ENCODE assay signal across 19 cellular contexts in the genomic region with DNA sequence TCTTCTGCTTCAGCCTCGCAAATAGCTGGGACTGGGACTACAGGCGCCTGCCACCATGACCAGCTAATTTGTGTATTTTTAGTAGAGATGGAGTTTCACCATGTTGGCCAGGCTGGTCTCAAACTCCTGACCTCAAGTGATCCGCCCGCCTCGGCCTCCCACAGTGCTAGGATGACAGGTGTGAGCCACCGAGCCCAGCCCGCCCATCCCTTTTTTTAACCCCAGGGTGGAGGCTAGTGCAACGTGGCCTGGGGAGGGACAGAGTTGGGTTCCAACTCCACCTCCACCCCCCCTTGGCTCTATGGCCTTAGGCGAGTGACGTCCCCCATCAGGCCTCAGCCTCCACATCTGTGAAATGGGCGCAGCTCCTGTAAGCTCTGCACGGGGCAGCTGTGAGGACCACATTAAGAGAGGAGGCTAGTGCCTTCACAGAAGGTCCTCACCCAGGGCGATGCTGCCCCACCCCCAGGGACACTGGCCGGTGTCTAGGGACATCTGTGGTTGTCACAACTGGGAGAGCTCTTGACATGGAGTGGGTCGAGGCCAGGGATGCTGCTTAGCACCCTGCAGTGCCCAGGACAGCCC. TPM values are rescaled to one million over a fixed set of nuclear protein-coding genes. Genes with fewer than 3 reads are reported as not detected.
DNase-seq lines count a peak whose midpoint lies in the region; ATAC-seq and TF ChIP-seq lines count a peak whose summit lies in the region.
"Had no signal": no experiment of that assay in that cellular context is flagged by ENCODE, and none has a peak within 500 bp of the region (broad histone marks: within the 10 kb centered on the region; RNA-seq: fewer than 3 reads in every experiment).

No MANE protein-coding gene starts in this region.

- TF ChIP-seq CTCF in right atrium auricular region (IDR thresholded peaks at IDR 0.05) (no peak), heart right ventricle (IDR thresholded peaks at IDR 0.05) (no peak), left lung (IDR thresholded peaks at IDR 0.05) (no peak), gastrocnemius medialis (IDR thresholded peaks at IDR 0.05 in 4 of 5, conservative IDR thresholded peaks at IDR 0.05 in 1 of 5) (no peak)

- WGBS in heart right ventricle, 2 donors: 84 to 87% methylated on average over 15 of the region's 15 CpGs

- intact Hi-C loops in heart right ventricle (cut with DNase I): no loop called here
- intact Hi-C loops in left lung (cut with DNase I): no loop called here
- intact Hi-C loops in gastrocnemius medialis (cut with DNase I; ENCODE audit: low total_unique reads): no loop called here

- DNase-seq in right atrium auricular region (ENCODE audit: low spot score): no peak
- DNase-seq in heart right ventricle: no peak
- peak in 1 of 2 donors; percentile 49 for DNase-seq in left lung
- DNase-seq in gastrocnemius medialis: peak in 1 of 2 donors; percentile 60
- DNase-seq in amniotic stem cell (lab: John Stamatoyannopoulos, UW): no peak
- no peak for DNase-seq in NCI-H1417 (lab: John Stamatoyannopoulos, UW)
- DNase-seq in DMS79 (lab: John Stamatoyannopoulos, UW): no peak
- DNase-seq: 8988T; CD8-positive, alpha-beta T cell; DMS79 treated with DMSO at 0.1 percent for 48 hours; KG1; NCI-H1436 treated with DMSO at 0.1 percent for 48 hours; NCI-H2081; NCI-H510A treated with DMSO at 0.1 percent for 48 hours; PC-9 had no signal

- H3K4me3 ChIP-seq in right atrium auricular region (no peak overlapping the region), heart right ventricle (no peak overlapping the region), left lung (no peak overlapping the region), gastrocnemius medialis (no peak overlapping the region)
- H3K4me3 ChIP-seq: GM23338, PC-9 had no signal

- no peak for TF ChIP-seq POLR2A in gastrocnemius medialis (IDR thresholded peaks at IDR 0.05)

- H3K27me3 ChIP-seq in right atrium auricular region (no peaks in the 10 kb centered on the region), heart right ventricle (no peaks in the 10 kb centered on the region), left lung (no peaks in the 10 kb centered on the region), gastrocnemius medialis (no peaks in the 10 kb centered on the region)
- H3K27me3 ChIP-seq: BE2C had no signal

- no peaks in the 10 kb centered on the region for H3K9me3 ChIP-seq in right atrium auricular region
- no peaks in the 10 kb centered on the region for H3K9me3 ChIP-seq in heart right ventricle
- H3K9me3 ChIP-seq in left lung: no peaks in the 10 kb centered on the region
- H3K9me3 ChIP-seq in gastrocnemius medialis: no peaks in the 10 kb centered on the region
- H3K9me3 ChIP-seq: BE2C had no signal

- H3K27ac ChIP-seq in right atrium auricular region (peak overlapping the region; percentile 47 to 82), heart right ventricle (peak overlapping the region in 5 of 10 donors; percentile 15 to 83 (median 80)), left lung (peak overlapping the region; percentile 39 to 58), gastrocnemius medialis (peak overlapping the region; percentile 76 to 89 (median 85))
- H3K27ac ChIP-seq: PC-9 had no signal

- H3K36me3 ChIP-seq in right atrium auricular region (peaks cover 53% of the 10 kb centered on the region), heart right ventricle (peaks cover 0 to 83% (median 4%) of the 10 kb centered on the region in 9 donors), left lung (peaks cover 0 to 85% of the 10 kb centered on the region in 2 donors), gastrocnemius medialis (peaks cover 0 to 18% of the 10 kb centered on the region in 2 donors)

- in situ Hi-C loops in gastrocnemius medialis (cut with MboI; ENCODE audit: low sequenced_read_pairs in 4 of 4): no loop called here

- ATAC-seq in heart right ventricle (no peak), left lung (no peak), gastrocnemius medialis (peak in 1 of 2 donors; percentile 8), GM19397 (IDR thresholded peaks at IDR 0.05; ENCODE audit: unreplicated experiment) (no peak)
- ATAC-seq: CD8-positive, alpha-beta T cell; GM23338 had no signal

- peaks cover 0 to 46% of the 10 kb centered on the region in 2 donors for H3K4me1 ChIP-seq in right atrium auricular region
- peaks cover 15 to 57% (median 33%) of the 10 kb centered on the region in 9 donors for H3K4me1 ChIP-seq in heart right ventricle
- H3K4me1 ChIP-seq in left lung: peaks cover 0 to 47% of the 10 kb centered on the region in 2 donors
- peaks cover 51 to 53% of the 10 kb centered on the region in 2 donors for H3K4me1 ChIP-seq in gastrocnemius medialis

RNA-seq across cellular contexts. Expression of a gene that starts 37.7 kb away (rescaled TPM):
- not detected for total RNA-seq in right atrium auricular region
- total RNA-seq in heart right ventricle: not detected
- polyA plus RNA-seq in heart right ventricle: not detected
- not detected for total RNA-seq in left lung
- total RNA-seq in gastrocnemius medialis: not detected
- total RNA-seq: PC-9 had no signal

RNA-seq across cellular contexts. Expression of a gene that starts 40.7 kb away (rescaled TPM):
- total RNA-seq in right atrium auricular region: not detected
- not detected for total RNA-seq in heart right ventricle
- not detected for polyA plus RNA-seq in heart right ventricle
- total RNA-seq in left lung: not detected
- not detected for total RNA-seq in gastrocnemius medialis
- total RNA-seq: CD8-positive, alpha-beta T cell; G401; GM23338; PC-9 had no signal
- polyA plus RNA-seq: GM23338 had no signal

RNA-seq across cellular contexts. Expression of a gene that starts 57.9 kb away (rescaled TPM):
- total RNA-seq in right atrium auricular region (10 to 100 TPM; 14.1 to 18.4 TPM), heart right ventricle (10 to 100 TPM in 5 of 10 donors, 1 to 10 TPM in 5; 7.2 to 14.9 (median 9.4) TPM), left lung (10 to 100 TPM; 11.8 to 14.1 TPM), gastrocnemius medialis (10 to 100 TPM; 15.3 to 59.5 (median 42.8) TPM)
- 10 to 100 TPM; 13.2 to 30.4 TPM for polyA plus RNA-seq in heart right ventricle
